ENCODE assay signal across 25 cellular contexts in genomic region chr2:239506961-239507360, GRCh38.
"Had no signal": no experiment of that assay in that cellular context is flagged by ENCODE, and none has a peak within 500 bp of the region (broad histone marks: within the 10 kb centered on the region; RNA-seq: fewer than 3 reads in every experiment).

No MANE protein-coding gene starts in this region.

- ATAC-seq: left colon; left lung; lower lobe of right lung; mucosa of descending colon; naive thymus-derived CD4-positive, alpha-beta T cell; pancreas; right cardiac atrium; stimulated activated memory B cell treated with anti-CD40 and anti-IgM and Interleukin-4, amounts not matched to agents 10 μg/mL and 1 μg/mL and 100 μg/mL, for 72 hours had no signal

- H3K36me3 ChIP-seq: left lung, lower lobe of right lung, pancreas, prostate gland, spleen, stomach, thyroid gland, transverse colon, upper lobe of left lung had no signal

- H3K27me3 ChIP-seq: left lung, pancreas, stomach, testis, thyroid gland, transverse colon, upper lobe of left lung had no signal

- DNase-seq: hippocampal formation; left colon; left lung; mammary epithelial cell; mesendoderm; midbrain; mucosa of descending colon; naive thymus-derived CD4-positive, alpha-beta T cell; nucleus accumbens; pancreas; retina; right cardiac atrium; small intestine; spleen; stimulated activated CD4-positive, alpha-beta T cell treated with anti-CD3 and anti-CD28 coated beads, Interleukin-4, amount 100 ng/mL, for 24 hours; stimulated activated naive CD4-positive, alpha-beta T cell treated with Interleukin-2 at 50 U/mL for 16 hours; stomach; testis; thyroid gland; transverse colon; upper lobe of left lung had no signal

- H3K4me1 ChIP-seq: pancreas, prostate gland, stomach, testis, transverse colon had no signal

- H3K4me1 Mint-ChIP-seq: stimulated activated memory B cell treated with anti-CD40 and anti-IgM and Interleukin-4, amounts not matched to agents 10 μg/mL and 1 μg/mL and 100 μg/mL, for 72 hours had no signal

- H3K27me3 Mint-ChIP-seq: naive thymus-derived CD4-positive, alpha-beta T cell had no signal

- H3K9me3 Mint-ChIP-seq: natural killer cell treated with Interleukin-12 subunit alpha and Interleukin-12 subunit beta and Interleukin-15 and Interleukin-18, amount 100 ng/mL, for 72 hours; stimulated activated memory B cell treated with anti-CD40 and anti-IgM and Interleukin-4, amounts not matched to agents 10 μg/mL and 1 μg/mL and 100 μg/mL, for 72 hours had no signal

- H3K27ac Mint-ChIP-seq: natural killer cell treated with Interleukin-12 subunit alpha and Interleukin-12 subunit beta and Interleukin-15 and Interleukin-18, amount 100 ng/mL, for 72 hours; stimulated activated memory B cell treated with anti-CD40 and anti-IgM and Interleukin-4, amounts not matched to agents 10 μg/mL and 1 μg/mL and 100 μg/mL, for 72 hours had no signal

- H3K27ac ChIP-seq: left lung, lower lobe of right lung, pancreas, prostate gland, spleen, stomach, testis, thyroid gland, transverse colon, upper lobe of left lung had no signal

- H3K4me3 ChIP-seq: left lung, lower lobe of right lung, mucosa of descending colon, pancreas, prostate gland, spleen, stomach, testis, thyroid gland, transverse colon, upper lobe of left lung had no signal

- H3K36me3 Mint-ChIP-seq: naive thymus-derived CD4-positive, alpha-beta T cell; natural killer cell treated with Interleukin-12 subunit alpha and Interleukin-12 subunit beta and Interleukin-15 and Interleukin-18, amount 100 ng/mL, for 72 hours; stimulated activated memory B cell treated with anti-CD40 and anti-IgM and Interleukin-4, amounts not matched to agents 10 μg/mL and 1 μg/mL and 100 μg/mL, for 72 hours had no signal

- H3K4me3 Mint-ChIP-seq: naive thymus-derived CD4-positive, alpha-beta T cell; natural killer cell treated with Interleukin-12 subunit alpha and Interleukin-12 subunit beta and Interleukin-15 and Interleukin-18, amount 100 ng/mL, for 72 hours; stimulated activated memory B cell treated with anti-CD40 and anti-IgM and Interleukin-4, amounts not matched to agents 10 μg/mL and 1 μg/mL and 100 μg/mL, for 72 hours had no signal

- H3K9me3 ChIP-seq: left lung, lower lobe of right lung, mucosa of descending colon, pancreas, prostate gland, spleen, stomach, testis, thyroid gland, transverse colon, upper lobe of left lung had no signal
